ENCODE assay signal across 7 cellular contexts in the genomic region with DNA sequence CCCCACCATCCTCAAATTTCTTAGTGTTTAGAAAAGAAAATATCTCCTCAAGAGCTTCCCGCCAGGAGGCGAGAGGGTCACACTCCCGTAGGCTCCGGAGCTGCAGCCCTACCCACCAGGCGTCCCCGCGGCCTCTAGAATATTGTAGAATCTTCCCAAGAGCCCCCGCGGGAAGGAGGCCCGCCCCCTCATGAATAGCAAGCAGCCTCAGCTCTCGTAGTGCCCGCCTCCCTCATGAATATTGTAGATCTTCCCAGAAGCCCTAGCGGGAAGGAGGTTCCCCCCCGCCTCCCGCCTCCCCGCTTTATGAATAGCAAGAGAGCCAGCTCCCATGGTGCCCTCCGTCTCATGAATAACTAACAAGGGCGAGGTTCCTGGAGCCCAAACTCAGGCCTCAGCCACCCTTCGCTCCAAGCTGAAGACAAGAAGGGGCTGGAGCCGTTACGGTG. TPM values are rescaled to one million over a fixed set of nuclear protein-coding genes. Genes with fewer than 3 reads are reported as not detected.
DNase-seq lines count a peak whose midpoint lies in the region; ATAC-seq lines count a peak whose summit lies in the region.

A gene with protein sequence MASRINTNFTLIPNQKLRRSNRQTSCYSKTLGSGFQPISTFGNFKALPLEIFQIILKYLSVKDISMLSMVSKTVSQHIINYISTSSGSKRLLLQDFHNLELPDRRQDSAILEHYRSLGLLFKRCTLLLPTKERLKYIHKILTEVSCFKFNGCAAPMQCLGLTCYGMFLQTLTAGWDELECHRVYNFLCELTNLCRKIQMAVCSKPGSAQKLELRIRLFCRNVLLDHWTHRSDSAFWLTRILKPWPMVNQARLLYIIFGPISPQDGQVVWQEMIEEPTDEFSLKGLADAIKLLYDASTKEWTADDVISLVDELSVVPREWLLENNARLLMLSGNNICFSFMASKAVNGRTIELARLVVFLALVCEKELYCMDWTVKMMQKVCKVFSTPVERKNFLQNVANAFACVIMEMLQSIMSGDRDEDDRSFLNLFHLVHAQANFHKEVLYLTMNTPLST (minus strand): TSS at position 114 of the 449 bp plus-strand sequence. CDS start 4,378 bp downstream, outside the sequence.

- peak within 1 kb of the TSS; percentile 69 for H3K27ac ChIP-seq in skeletal muscle tissue (ENCODE audit: low read depth, low read length)

- peak within 1 kb of the TSS; percentile 68 to 77 (median 72) for H3K4me3 ChIP-seq in skeletal muscle tissue (ENCODE audit: low read length in 3 of 3)

- no peaks in the 10 kb centered on the region for H3K36me3 ChIP-seq in skeletal muscle tissue (ENCODE audit: control insufficient read depth in 3 of 3, insufficient read depth in 3 of 3, low read length in 3 of 3)

- peaks cover 0 to 4% (median 3%) of the 10 kb centered on the region in 3 donors for H3K4me1 ChIP-seq in skeletal muscle tissue (ENCODE audit: control insufficient read depth in 3 of 3, insufficient read depth in 3 of 3, low read length in 3 of 3)

- ATAC-seq in HG02642 (IDR thresholded peaks at IDR 0.05; ENCODE audit: poor library complexity, unreplicated experiment) (peak; percentile 71), GM19023 (IDR thresholded peaks at IDR 0.05; ENCODE audit: unreplicated experiment) (no peak)

- H3K9ac ChIP-seq in skeletal muscle tissue (ENCODE audit: low read depth in 1 of 3, low read length in 3 of 3): peak within 1 kb of the TSS; percentile 67 to 83 (median 81)

- H3K9me3 ChIP-seq in skeletal muscle tissue (ENCODE audit: control insufficient read depth in 3 of 3, low read length in 3 of 3): no peaks in the 10 kb centered on the region

- peaks cover 0 to 4% (median 0%) of the 10 kb centered on the region in 3 donors for H3K27me3 ChIP-seq in skeletal muscle tissue (ENCODE audit: control insufficient read depth in 3 of 3, insufficient read depth in 3 of 3, low read length in 3 of 3)

- peak; percentile 64 to 77 for DNase-seq in activated CD4-positive, alpha-beta T cell treated with anti-CD3 and anti-CD28 coated beads for 24 hours (ENCODE audit: low read depth in 2 of 2)
- peak; percentile 75 for DNase-seq in central memory CD4-positive, alpha-beta T cell
- DNase-seq in iPS-NIHi7 (ENCODE audit: extremely low spot score) (peak; percentile 91), DMS153 treated with DMSO at 0.1 percent for 48 hours (lab: John Stamatoyannopoulos, UW; ENCODE audit: unreplicated experiment) (no peak)

RNA-seq across cellular contexts. Expression of the gene that starts here (rescaled TPM):
- total RNA-seq in skeletal muscle tissue: not detected
